1 cellular context compared by ENCODE assay signal in genomic region chr20:35333606-35334005, GRCh38.
TF ChIP-seq lines count a peak whose summit lies in the region.

No MANE protein-coding gene starts in this region.

TF ChIP-seq in IMR-90, 13 proteins besides CTCF, POLR2A, EP300 and RAD21:
- TF ChIP-seq MXI1 (IDR thresholded peaks at IDR 0.05; ENCODE audit: borderline replicate concordance, low read depth, low read length) (no peak), RFX5 (IDR thresholded peaks at IDR 0.05; ENCODE audit: low read depth, low read length) (no peak), FOS (IDR thresholded peaks at IDR 0.05; ENCODE audit: low read depth, low read length) (no peak), SMC3 (IDR thresholded peaks at IDR 0.05; ENCODE audit: low read depth, low read length) (no peak), RCOR1 (IDR thresholded peaks at IDR 0.05; ENCODE audit: insufficient replicate concordance, low read length) (no peak)
